1 cellular context compared by ENCODE assay signal in genomic region chr16:57270221-57271062, GRCh38.
TF ChIP-seq lines count a peak whose summit lies in the region.

No MANE protein-coding gene starts in this region.

TF ChIP-seq in HepG2, 621 proteins besides CTCF, POLR2A, EP300 and RAD21 (continued from another document):
- TF ChIP-seq ZBTB33 (CRISPR knock-in tag; IDR thresholded peaks at IDR 0.05) = peak; percentile 61
- TF ChIP-seq ZNF281 (CRISPR knock-in tag; IDR thresholded peaks at IDR 0.05; ENCODE audit: borderline replicate concordance) = 0 out of 2 replicates have a peak, but pooled peaks have one; percentile 28
- TF ChIP-seq MIER3 (CRISPR knock-in tag; IDR thresholded peaks at IDR 0.05; ENCODE audit: borderline replicate concordance) = no peak
